Comparison of ENCODE assay signal across 8 cellular contexts in the genomic region with DNA sequence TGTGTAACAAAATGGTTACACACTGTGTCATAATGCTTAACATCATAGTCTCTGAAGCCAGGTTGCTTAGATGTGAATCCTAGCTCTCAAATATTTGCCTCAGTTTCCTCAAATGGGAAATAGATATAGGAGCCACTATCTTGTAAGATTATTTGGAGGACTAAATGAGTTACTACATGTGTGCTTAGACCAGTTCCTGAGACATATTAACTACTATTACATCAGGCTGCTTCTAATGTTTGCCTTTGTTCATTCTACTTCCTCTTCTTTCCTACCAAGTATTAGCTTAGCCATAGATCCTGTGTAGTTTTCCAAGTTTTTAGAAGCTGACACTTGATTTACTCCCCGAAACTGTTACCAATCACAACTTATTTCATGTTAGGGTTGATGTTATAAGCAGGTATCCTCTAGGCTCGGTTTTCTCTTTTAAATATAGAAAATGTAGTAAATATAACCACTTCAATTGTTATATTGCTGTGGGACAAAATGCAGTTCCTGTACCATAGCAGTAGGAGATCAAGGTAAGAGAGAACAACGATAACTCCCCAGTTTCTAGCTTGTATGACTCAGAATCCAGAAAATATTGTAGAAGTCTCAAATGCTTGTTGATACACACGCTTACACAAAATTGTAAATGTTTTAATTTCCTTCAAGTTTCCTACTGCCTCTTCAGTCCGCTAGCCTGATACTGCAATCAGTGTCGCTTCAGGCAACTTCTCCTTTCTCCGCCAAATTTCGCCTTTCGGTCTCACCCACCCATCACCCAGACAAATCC. TPM values are rescaled to one million over a fixed set of nuclear protein-coding genes. Genes with fewer than 3 reads are reported as not detected.
A peak's percentile ranks its signal among the peaks of the same experiment; 100 is the strongest.
DNase-seq lines count a peak whose midpoint lies in the region; ATAC-seq and TF ChIP-seq lines count a peak whose summit lies in the region.

No MANE protein-coding gene starts in this region.

- peak overlapping the region; percentile 93 for H3K9ac ChIP-seq in PC-3 (ENCODE audit: low read length)

- no peak for DNase-seq in CD4-positive, alpha-beta memory T cell
- peak; percentile 52 for DNase-seq in HFFc6
- peak; percentile 13 for DNase-seq in PC-3
- DNase-seq in epithelial cell of esophagus (ENCODE audit: low read depth) = peak; percentile 32
- DNase-seq in ecto neural progenitor cell (ENCODE audit: low spot score) = no peak
- no peak for DNase-seq in NCI-H524 (lab: John Stamatoyannopoulos, UW)

- peak overlapping the region; percentile 96 for H3K4me2 ChIP-seq in PC-3 (ENCODE audit: low read length)

- peak overlapping the region; percentile 83 to 85 for H3K4me3 ChIP-seq in CD4-positive, alpha-beta memory T cell (ENCODE audit: low read length in 2 of 2)
- H3K4me3 ChIP-seq in PC-3 (ENCODE audit: low read length) = peak overlapping the region; percentile 94
- peak overlapping the region; percentile 95 for H3K4me3 ChIP-seq in epithelial cell of esophagus (ENCODE audit: low read length)
- H3K4me3 ChIP-seq in neuron (ENCODE audit: low read length) = peak overlapping the region; percentile 67

- H3K9me3 ChIP-seq in CD4-positive, alpha-beta memory T cell (ENCODE audit: control insufficient read depth in 1 of 2, low read length in 2 of 2) = no peaks in the 10 kb centered on the region
- H3K9me3 ChIP-seq in PC-3 (ENCODE audit: low read length) (no peaks in the 10 kb centered on the region), neuron (ENCODE audit: low read length) (no peaks in the 10 kb centered on the region)

- peaks cover 25% of the 10 kb centered on the region for H3K4me1 ChIP-seq in CD4-positive, alpha-beta memory T cell (ENCODE audit: insufficient read depth, low read length)
- H3K4me1 ChIP-seq in PC-3 (ENCODE audit: insufficient read depth, low read length) (peaks cover 18% of the 10 kb centered on the region), neuron (ENCODE audit: insufficient read depth, low read length) (peaks cover 18% of the 10 kb centered on the region)

- peak; percentile 35 for ATAC-seq in PC-3
- ATAC-seq in GM18868 (IDR thresholded peaks at IDR 0.05; ENCODE audit: unreplicated experiment) = no peak

- peaks cover 19% of the 10 kb centered on the region for H3K79me2 ChIP-seq in PC-3 (ENCODE audit: low read length)

- H4K20me1 ChIP-seq in PC-3 (ENCODE audit: low read length) = no peaks in the 10 kb centered on the region

- peaks cover 5 to 6% of the 10 kb centered on the region in 2 donors for H3K27me3 Mint-ChIP-seq in CD4-positive, alpha-beta memory T cell
- no peaks in the 10 kb centered on the region for H3K27me3 Mint-ChIP-seq in HFFc6 (ENCODE audit: insufficient read depth)

- intact Hi-C loops in CD4-positive, alpha-beta memory T cell (cut with micrococcal nuclease) = loop anchor here (5.0 kb wide), 2 partner anchors 823 to 1733 kb away; a partner anchor contains a TSS
- intact Hi-C loops in PC-3 (cut with micrococcal nuclease) = loop anchor here (10.0 kb wide), 1 partner anchor 341 kb away; no protein-coding TSS in a partner anchor

- H3K4me1 Mint-ChIP-seq in CD4-positive, alpha-beta memory T cell = peaks cover 0 to 10% (median 2%) of the 10 kb centered on the region in 4 donors
- no peaks in the 10 kb centered on the region; the same call in 1 of the 2 replicates for H3K4me1 Mint-ChIP-seq in HFFc6 (ENCODE audit: low read depth)

- H3K9me2 ChIP-seq in PC-3 (replicated peaks; ENCODE audit: low read length) = no peaks in the 10 kb centered on the region

- H3F3A ChIP-seq in PC-3 (ENCODE audit: low read length, unreplicated experiment) = no peaks in the 10 kb centered on the region

- H3K27me3 ChIP-seq in CD4-positive, alpha-beta memory T cell (ENCODE audit: insufficient read depth, low read length) = no peaks in the 10 kb centered on the region
- H3K27me3 ChIP-seq in PC-3 (ENCODE audit: low read length) = no peaks in the 10 kb centered on the region
- no peaks in the 10 kb centered on the region for H3K27me3 ChIP-seq in neuron (ENCODE audit: insufficient read depth, low read length)

- peak overlapping the region; percentile 96 for H2AFZ ChIP-seq in PC-3 (ENCODE audit: low read length)
- H2AFZ ChIP-seq in neuron (ENCODE audit: low read depth, low read length) = peak overlapping the region; percentile 92

- H3K27ac ChIP-seq in CD4-positive, alpha-beta memory T cell (ENCODE audit: low read depth, low read length) = peak overlapping the region; percentile 68
- peak overlapping the region; percentile 57 for H3K27ac ChIP-seq in PC-3 (ENCODE audit: low read length)

- H3K4me3 Mint-ChIP-seq in CD4-positive, alpha-beta memory T cell = peak overlapping the region in 1 of 8 donors; percentile 4
- no peak overlapping the region for H3K4me3 Mint-ChIP-seq in HFFc6

- no peak for TF ChIP-seq CTCF in HFFc6 (IDR thresholded peaks at IDR 0.05)
- no peak for TF ChIP-seq CTCF in PC-3 (conservative IDR thresholded peaks at IDR 0.05; ENCODE audit: low read depth, low read length)
- TF ChIP-seq CTCF in epithelial cell of esophagus (IDR thresholded peaks at IDR 0.05; ENCODE audit: insufficient read depth, low read depth, low read length, missing control alignments) = peak; percentile 4

- CTCF ChIA-PET in CD4-positive, alpha-beta memory T cell (lab: Charles Lee; ENCODE audit: partially characterized antibody) = interaction anchor here (0.8 to 1.2 kb wide), 2 partner anchors 10 to 49 kb away, joined by 3 to 4 read pairs; no protein-coding TSS in a partner anchor
- CTCF ChIA-PET in PC-3 (lab: Charles Lee) = interaction anchor here (1.9 kb wide), 1 partner anchor 48 kb away, joined by 13 read pairs; no protein-coding TSS in a partner anchor

- no peaks in the 10 kb centered on the region for H3K36me3 ChIP-seq in CD4-positive, alpha-beta memory T cell (ENCODE audit: insufficient read depth, low read length)
- H3K36me3 ChIP-seq in PC-3 (ENCODE audit: low read depth, low read length) (peaks cover 4% of the 10 kb centered on the region; the same call in 1 of the 2 replicates), neuron (ENCODE audit: insufficient read depth, low read length) (peaks cover 9% of the 10 kb centered on the region)

- peaks cover 0 to 5% of the 10 kb centered on the region in 2 donors for H3K36me3 Mint-ChIP-seq in CD4-positive, alpha-beta memory T cell
- no peaks in the 10 kb centered on the region for H3K36me3 Mint-ChIP-seq in HFFc6 (ENCODE audit: low read depth)

- TSS peak; percentile 99 for BruUV-seq in PC-3 (replicated peaks; lab: Mats Ljungman, UMichigan)

- peak overlapping the region in 2 of 7 donors; percentile 36 to 85 for H3K27ac Mint-ChIP-seq in CD4-positive, alpha-beta memory T cell
- no peak overlapping the region for H3K27ac Mint-ChIP-seq in HFFc6

- POLR2A ChIA-PET in CD4-positive, alpha-beta memory T cell (lab: Charles Lee; ENCODE audit: partially characterized antibody) = interaction anchor here (0.8 to 1.4 kb wide), 3 partner anchors 322 to 474 kb away, joined by 3 to 4 read pairs (median 4); a partner anchor contains a TSS
- POLR2A ChIA-PET in PC-3 (lab: Charles Lee; ENCODE audit: unreplicated experiment) = interaction anchor here (0.6 to 0.7 kb wide), 3 partner anchors 66 to 1881 kb away, joined by 3 to 4 read pairs (median 4); no protein-coding TSS in a partner anchor

- H3K9me3 Mint-ChIP-seq in CD4-positive, alpha-beta memory T cell = no peaks in the 10 kb centered on the region
- no peaks in the 10 kb centered on the region for H3K9me3 Mint-ChIP-seq in HFFc6

RNA-seq across cellular contexts. Expression of a gene that starts 0.7 kb away (rescaled TPM):
- 10 to 100 TPM; 56.5 to 57.3 TPM for total RNA-seq in CD4-positive, alpha-beta memory T cell
- 10 to 100 TPM; 52.2 to 62.4 TPM for polyA plus RNA-seq in CD4-positive, alpha-beta memory T cell
- total RNA-seq in HFFc6 (2021; fragmentation: NEBNext Ultra II Directional; extraction: Animal tissue kit (Norgen Biotek cat#: 25700)) = 100 to 1,000 TPM; 128 to 137 (median 131) TPM
- 49.0 and 62.9 TPM in 2 replicates for total RNA-seq in PC-3 (2014; rRNA removed)

Comparison
In these comparisons a context has a peak if more than half of its experiments do, and no peak if none do; other contexts are left out.
1. DNase-seq: peak in HFFc6 (single experiment), PC-3 (single experiment) and epithelial cell of esophagus (single experiment); none in CD4-positive, alpha-beta memory T cell (0 of 5), ecto neural progenitor cell (single experiment) and NCI-H524 (0 of 2).
2. Peak in every context shown above with its lines, with median percentiles within 50 percentile points of each other: H3K4me3 ChIP-seq.